In the genomic region with DNA sequence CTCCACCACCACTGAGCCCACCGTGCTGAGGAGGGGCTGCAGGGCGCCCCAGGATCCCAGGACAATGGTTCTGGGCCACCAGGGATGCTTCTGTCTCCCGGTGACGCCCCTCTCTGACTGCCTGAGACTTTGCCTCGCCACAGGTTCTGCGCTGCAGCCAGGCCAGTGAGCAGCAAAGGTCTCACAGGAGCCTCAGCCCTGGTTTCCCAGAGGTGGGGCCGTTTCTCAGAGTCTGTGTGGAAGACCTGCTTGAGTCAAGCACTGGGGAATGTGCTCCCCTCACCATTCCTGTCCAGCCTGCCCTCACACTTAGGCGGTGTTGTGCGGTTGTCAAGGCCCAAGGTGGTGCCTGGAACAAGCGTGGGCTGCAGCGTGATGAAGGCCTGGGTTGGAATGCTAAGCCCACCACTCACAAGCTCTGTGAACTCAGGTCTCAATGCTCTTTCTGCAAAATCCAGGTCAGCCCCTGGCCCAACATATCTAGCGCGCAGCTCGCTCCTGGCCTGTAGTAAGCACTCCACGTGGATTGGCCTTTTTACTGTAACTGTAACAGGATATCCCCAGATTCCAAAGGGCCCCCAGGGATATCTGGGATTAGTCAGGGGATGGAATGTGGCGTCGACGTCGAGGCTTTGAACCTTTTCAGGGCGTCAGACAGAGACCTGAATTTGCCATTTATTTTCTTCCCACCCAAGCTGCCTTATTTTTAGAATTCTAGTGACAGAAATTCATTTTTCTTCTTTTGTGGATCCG, we compare ENCODE assay signal across 14 cellular contexts. TPM values are rescaled to one million over a fixed set of nuclear protein-coding genes. Genes with fewer than 3 reads are reported as not detected.
DNase-seq lines count a peak whose midpoint lies in the region; TF ChIP-seq lines count a peak whose summit lies in the region.
"Had no signal": no experiment of that assay in that cellular context is flagged by ENCODE, and none has a peak within 500 bp of the region (broad histone marks: within the 10 kb centered on the region; RNA-seq: fewer than 3 reads in every experiment).

No MANE protein-coding gene starts in this region.

- TF ChIP-seq EP300 in suprapubic skin (IDR thresholded peaks at IDR 0.05) = no peak

- peak overlapping the region in 3 of 4 donors; percentile 72 to 90 (median 88) for H3K27ac ChIP-seq in Peyer's patch
- no peak overlapping the region for H3K27ac ChIP-seq in osteoblast (ENCODE audit: low read depth, low read length)
- H3K27ac ChIP-seq in suprapubic skin = no peak overlapping the region
- H3K27ac ChIP-seq: tibial artery had no signal

- TF ChIP-seq POLR2A in Peyer's patch (IDR thresholded peaks at IDR 0.05) (no peak), suprapubic skin (IDR thresholded peaks at IDR 0.05) (no peak)

- no peaks in the 10 kb centered on the region for H3K79me2 ChIP-seq in osteoblast (ENCODE audit: insufficient read depth, low read length)

- H3K9me3 ChIP-seq in Peyer's patch = no peaks in the 10 kb centered on the region
- no peaks in the 10 kb centered on the region for H3K9me3 ChIP-seq in osteoblast (ENCODE audit: low read depth, low read length)
- no peaks in the 10 kb centered on the region for H3K9me3 ChIP-seq in suprapubic skin
- H3K9me3 ChIP-seq: colonic mucosa, HAP-1, tibial artery had no signal

- no peak overlapping the region for H2AFZ ChIP-seq in osteoblast (ENCODE audit: low read length)

- H4K20me1 ChIP-seq in osteoblast (ENCODE audit: insufficient read depth, low read length) = no peaks in the 10 kb centered on the region

- TF ChIP-seq CTCF in Peyer's patch (IDR thresholded peaks at IDR 0.05) = no peak
- no peak for TF ChIP-seq CTCF in fibroblast of mammary gland (conservative IDR thresholded peaks at IDR 0.05; ENCODE audit: control insufficient read depth, insufficient read depth, low read depth, low read length)
- TF ChIP-seq CTCF in osteoblast (IDR thresholded peaks at IDR 0.05; ENCODE audit: extremely low read depth, low read depth, low read length) = no peak
- TF ChIP-seq CTCF in suprapubic skin (IDR thresholded peaks at IDR 0.05) = no peak

- H3K4me2 ChIP-seq in osteoblast (ENCODE audit: insufficient read depth, low read length) = no peak overlapping the region

- no peaks in the 10 kb centered on the region for H3K36me3 ChIP-seq in Peyer's patch
- no peaks in the 10 kb centered on the region for H3K36me3 ChIP-seq in osteoblast (ENCODE audit: insufficient read depth, low read length)
- no peaks in the 10 kb centered on the region for H3K36me3 ChIP-seq in suprapubic skin
- H3K36me3 ChIP-seq: colonic mucosa, HAP-1, tibial artery had no signal

- H3K4me3 ChIP-seq in Peyer's patch (no peak overlapping the region), fibroblast of mammary gland (ENCODE audit: control insufficient read depth, low read depth, low read length) (no peak overlapping the region), osteoblast (ENCODE audit: insufficient read depth, low read length) (no peak overlapping the region), suprapubic skin (no peak overlapping the region)
- H3K4me3 ChIP-seq: colonic mucosa, HAP-1, skin epidermis, tibial artery had no signal

- 79% methylated on average over 15 of the region's 21 CpGs for WGBS in suprapubic skin

- peaks cover 0 to 49% (median 16%) of the 10 kb centered on the region in 4 donors for H3K4me1 ChIP-seq in Peyer's patch
- peaks cover 7% of the 10 kb centered on the region for H3K4me1 ChIP-seq in osteoblast (ENCODE audit: insufficient read depth, low read length)
- peaks cover 45% of the 10 kb centered on the region for H3K4me1 ChIP-seq in suprapubic skin
- H3K4me1 ChIP-seq: HAP-1 had no signal

- no peaks in the 10 kb centered on the region for H3K27me3 ChIP-seq in Peyer's patch
- H3K27me3 ChIP-seq in osteoblast (ENCODE audit: insufficient read depth, low read length) = peaks cover 3% of the 10 kb centered on the region
- H3K27me3 ChIP-seq in suprapubic skin = no peaks in the 10 kb centered on the region
- H3K27me3 ChIP-seq: colonic mucosa had no signal

- DNase-seq in ELF-1 (ENCODE audit: low read depth, low spot score) (peak; percentile 76), Peyer's patch (no peak), fibroblast of mammary gland (ENCODE audit: low read depth) (peak; percentile 59), osteoblast (ENCODE audit: insufficient read length, low spot score, missing footprints) (peak; percentile 93), C1 segment of cervical spinal cord (lab: John Stamatoyannopoulos, UW) (no peak), DMS53 treated with DMSO at 0.1 percent for 48 hours (lab: John Stamatoyannopoulos, UW; ENCODE audit: unreplicated experiment) (no peak), suprapubic skin (ENCODE audit: low spot score in 2 of 2) (no peak)
- DNase-seq: activated effector memory CD4-positive, alpha-beta T cell treated with Interleukin-2 at 50 U/mL for 16 hours; amygdala; colonic mucosa; NCI-H510A treated with DMSO at 0.1 percent for 48 hours; tibial artery had no signal

RNA-seq across cellular contexts. Expression of gene PLB1, which starts 47.6 kb away (rescaled TPM):
- total RNA-seq in Peyer's patch (100 to 1,000 TPM in 2 of 4 donors, 10 to 100 TPM in 1, 1 to 10 TPM in 1; 9.1 to 345 (median 146) TPM), osteoblast (0.36 and 0.88 TPM in 2 replicates), suprapubic skin (10 to 100 TPM in 1 of 4 donors, 1 to 10 TPM in 3; 3.9 to 21.6 (median 9.1) TPM)

Comparison
In these comparisons a context has a peak if more than half of its experiments do, and no peak if none do; other contexts are left out.
1. DNase-seq: peak in ELF-1 (single experiment), fibroblast of mammary gland (single experiment) and osteoblast (single experiment); none in Peyer's patch (0 of 3), C1 segment of cervical spinal cord (0 of 14), DMS53 treated with DMSO at 0.1 percent for 48 hours (single experiment) and suprapubic skin (0 of 2).
2. H3K27ac ChIP-seq: peak in Peyer's patch (3 of 4); none in osteoblast (single experiment) and suprapubic skin (single experiment).